27 cellular contexts compared by ENCODE assay signal in the genomic region with DNA sequence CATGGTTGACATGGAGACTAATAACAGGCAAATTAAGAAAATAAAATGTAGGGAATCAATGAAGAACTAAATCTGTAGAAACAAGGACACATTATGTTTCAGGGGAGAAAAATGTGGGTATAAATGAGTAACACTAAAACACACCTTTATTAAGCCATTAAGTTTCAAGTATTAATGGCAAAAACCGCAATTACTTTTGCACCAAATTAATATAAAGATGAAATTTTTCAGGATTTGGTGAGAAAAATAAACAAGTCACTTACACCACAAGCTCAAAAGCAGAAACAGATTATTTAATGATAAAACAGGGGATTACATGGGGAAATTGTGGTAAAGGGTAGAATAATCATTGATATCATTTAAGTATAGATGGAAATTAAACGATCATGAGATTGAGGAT.
"Had no signal": no experiment of that assay in that cellular context is flagged by ENCODE, and none has a peak within 500 bp of the region (broad histone marks: within the 10 kb centered on the region; RNA-seq: fewer than 3 reads in every experiment).

No MANE protein-coding gene starts in this region.

- H3K4me1 ChIP-seq: colonic mucosa, esophagus muscularis mucosa, foreskin keratinocyte, gastrocnemius medialis, gastroesophageal sphincter, heart left ventricle, heart right ventricle had no signal

- H3K27ac Mint-ChIP-seq: dendritic cell treated with granulocyte-macrophage colony-stimulating factor and Interleukin-4, amounts not matched to agents 40 ng/mL and 50 ng/mL, for 4 days; effector memory CD8-positive, alpha-beta T cell; endodermal cell had no signal

- H3K27me3 Mint-ChIP-seq: dendritic cell treated with granulocyte-macrophage colony-stimulating factor and Interleukin-4, amounts not matched to agents 40 ng/mL and 50 ng/mL, for 4 days; effector memory CD8-positive, alpha-beta T cell had no signal

- H3K79me2 ChIP-seq: hepatocyte had no signal

- H2AFZ ChIP-seq: hepatocyte had no signal

- H3K4me3 Mint-ChIP-seq: dendritic cell treated with granulocyte-macrophage colony-stimulating factor and Interleukin-4, amounts not matched to agents 40 ng/mL and 50 ng/mL, for 4 days; effector memory CD8-positive, alpha-beta T cell; endodermal cell had no signal

- DNase-seq: colonic mucosa; cortex of kidney; dermis blood vessel endothelial cell; dorsolateral prefrontal cortex; effector CD4-positive, alpha-beta T cell; effector CD8-positive, alpha-beta T cell; effector memory CD4-positive, alpha-beta T cell; effector memory CD8-positive, alpha-beta T cell; endodermal cell; erythroblast; esophagus squamous epithelium; foreskin fibroblast; foreskin keratinocyte; foreskin melanocyte; gastrocnemius medialis; glutamatergic neuron; head of caudate nucleus; heart left ventricle; heart right ventricle had no signal

- H3K9me3 Mint-ChIP-seq: endodermal cell had no signal

- H3K36me3 ChIP-seq: colonic mucosa, esophagus muscularis mucosa, esophagus squamous epithelium, gastrocnemius medialis, gastroesophageal sphincter, heart left ventricle, heart right ventricle had no signal

- H3K4me3 ChIP-seq: colonic mucosa, coronary artery, dorsolateral prefrontal cortex, esophagus muscularis mucosa, esophagus squamous epithelium, gastrocnemius medialis, gastroesophageal sphincter, heart left ventricle, heart right ventricle, hepatocyte had no signal

- H3K9me3 ChIP-seq: colonic mucosa, esophagus muscularis mucosa, esophagus squamous epithelium, gastrocnemius medialis, gastroesophageal sphincter, heart left ventricle had no signal

- H3K27me3 ChIP-seq: colonic mucosa, dorsolateral prefrontal cortex, esophagus muscularis mucosa, esophagus squamous epithelium, foreskin keratinocyte, gastrocnemius medialis, gastroesophageal sphincter, heart left ventricle, heart right ventricle, hepatocyte had no signal

- FAIRE-seq: endothelial cell of umbilical vein had no signal

- ATAC-seq: effector memory CD8-positive, alpha-beta T cell; esophagus mucosa; foreskin keratinocyte; gastrocnemius medialis; gastroesophageal sphincter; heart left ventricle; heart right ventricle had no signal

- H3K4me2 ChIP-seq: hepatocyte had no signal

- H3K27ac ChIP-seq: colonic mucosa, coronary artery, dorsolateral prefrontal cortex, epithelial cell of prostate, esophagus muscularis mucosa, esophagus squamous epithelium, foreskin keratinocyte, gastrocnemius medialis, gastroesophageal sphincter, heart left ventricle, heart right ventricle, hepatocyte had no signal
